In the genomic region with DNA sequence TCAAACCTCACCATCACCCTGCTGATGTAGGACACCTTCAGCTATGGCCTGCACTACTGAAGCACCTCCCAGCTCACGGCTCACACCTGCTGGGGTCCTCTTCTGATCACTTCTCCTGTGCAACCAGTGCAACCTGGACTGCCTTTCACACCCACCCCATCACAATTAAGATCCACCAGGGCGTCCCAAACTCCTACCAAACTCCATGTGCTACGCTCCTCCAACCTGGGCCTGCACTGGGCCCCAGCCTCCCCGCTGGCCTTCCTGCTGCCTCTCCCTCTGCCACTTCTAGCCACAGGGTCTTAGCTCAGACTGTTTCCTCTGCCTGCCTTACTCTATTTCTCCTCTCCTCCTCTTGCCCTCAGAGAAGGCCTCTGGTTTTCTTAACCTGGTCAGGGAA, we compare ENCODE assay signal across 15 cellular contexts. TPM values are rescaled to one million over a fixed set of nuclear protein-coding genes. Genes with fewer than 3 reads are reported as not detected.
DNase-seq lines count a peak whose midpoint lies in the region; ATAC-seq and TF ChIP-seq lines count a peak whose summit lies in the region.
"Had no signal": no experiment of that assay in that cellular context is flagged by ENCODE, and none has a peak within 500 bp of the region (broad histone marks: within the 10 kb centered on the region; RNA-seq: fewer than 3 reads in every experiment).

No MANE protein-coding gene starts in this region.

- H3K4me3 Mint-ChIP-seq in activated CD4-positive, alpha-beta T cell treated with anti-CD3 and anti-CD28 coated beads, Interleukin-2, amount 10 ng/mL, durations not matched to agents 7 days and 5 days: no peak overlapping the region
- H3K4me3 Mint-ChIP-seq in dendritic cell treated with granulocyte-macrophage colony-stimulating factor and Interleukin-4, amounts not matched to agents 40 ng/mL and 50 ng/mL, for 4 days: no peak overlapping the region
- H3K4me3 Mint-ChIP-seq: activated CD4-positive, alpha-beta memory T cell treated with anti-CD3 and anti-CD28 coated beads, Interleukin-2, amount 10 ng/mL, durations not matched to agents 7 days and 5 days; activated T-cell treated with anti-CD3 and anti-CD28 coated beads, Interleukin-2, amount 50 U/mL, for 72 hours; nephron progenitor cell had no signal

- DNase-seq in activated CD4-positive, alpha-beta T cell treated with anti-CD3 and anti-CD28 coated beads, Interleukin-2, amount 10 ng/mL, durations not matched to agents 7 days and 5 days: no peak
- DNase-seq in activated CD4-positive, alpha-beta T cell treated with anti-CD3 and anti-CD28 coated beads for 48 hours: no peak
- no peak for DNase-seq in RWPE2 (ENCODE audit: low spot score)
- no peak for DNase-seq in sciatic nerve (ENCODE audit: low spot score)
- no peak for DNase-seq in activated CD4-positive, CD25-positive, alpha-beta regulatory T cell (lab: John Stamatoyannopoulos, UW)
- DNase-seq in NCI-H1105 treated with DMSO at 0.1 percent for 48 hours (lab: John Stamatoyannopoulos, UW): no peak
- DNase-seq in NCI-H187 treated with DMSO at 0.1 percent for 48 hours (lab: John Stamatoyannopoulos, UW): no peak

- no peak overlapping the region for H3K27ac ChIP-seq in RWPE2 (ENCODE audit: poor library complexity, severe bottlenecking)
- H3K27ac ChIP-seq: A549; BLaER1 treated with 17β-estradiol and CSF1 and Interleukin-3, amounts not matched to agents 10 nM and 100 nM; Peyer's patch; transverse colon had no signal

- H3K4me1 Mint-ChIP-seq in activated CD4-positive, alpha-beta T cell treated with anti-CD3 and anti-CD28 coated beads, Interleukin-2, amount 10 ng/mL, durations not matched to agents 7 days and 5 days: peaks cover 47% of the 10 kb centered on the region
- peaks cover 29% of the 10 kb centered on the region for H3K4me1 Mint-ChIP-seq in dendritic cell treated with granulocyte-macrophage colony-stimulating factor and Interleukin-4, amounts not matched to agents 40 ng/mL and 50 ng/mL, for 4 days (ENCODE audit: low read depth)

- H3K27ac Mint-ChIP-seq in activated CD4-positive, alpha-beta T cell treated with anti-CD3 and anti-CD28 coated beads, Interleukin-2, amount 10 ng/mL, durations not matched to agents 7 days and 5 days: peak overlapping the region; percentile 51
- H3K27ac Mint-ChIP-seq in dendritic cell treated with granulocyte-macrophage colony-stimulating factor and Interleukin-4, amounts not matched to agents 40 ng/mL and 50 ng/mL, for 4 days: peak overlapping the region; percentile 68
- H3K27ac Mint-ChIP-seq: activated T-cell treated with anti-CD3 and anti-CD28 coated beads, Interleukin-2, amount 50 U/mL, for 72 hours had no signal

- H3K9me3 Mint-ChIP-seq in activated CD4-positive, alpha-beta T cell treated with anti-CD3 and anti-CD28 coated beads, Interleukin-2, amount 10 ng/mL, durations not matched to agents 7 days and 5 days: no peaks in the 10 kb centered on the region
- H3K9me3 Mint-ChIP-seq in dendritic cell treated with granulocyte-macrophage colony-stimulating factor and Interleukin-4, amounts not matched to agents 40 ng/mL and 50 ng/mL, for 4 days: no peaks in the 10 kb centered on the region
- H3K9me3 Mint-ChIP-seq: activated CD4-positive, alpha-beta memory T cell treated with anti-CD3 and anti-CD28 coated beads, Interleukin-2, amount 10 ng/mL, durations not matched to agents 7 days and 5 days; activated T-cell treated with anti-CD3 and anti-CD28 coated beads, Interleukin-2, amount 50 U/mL, for 72 hours; nephron progenitor cell had no signal

- no peaks in the 10 kb centered on the region for H3K9me3 ChIP-seq in RWPE2 (ENCODE audit: severe bottlenecking)
- H3K9me3 ChIP-seq: A549; BLaER1 treated with 17β-estradiol and CSF1 and Interleukin-3, amounts not matched to agents 10 nM and 100 nM; Peyer's patch; transverse colon had no signal

- H3K36me3 ChIP-seq in RWPE2 (ENCODE audit: low read depth): peaks cover 71% of the 10 kb centered on the region

- POLR2A ChIA-PET in activated CD4-positive, alpha-beta T cell treated with anti-CD3 and anti-CD28 coated beads, Interleukin-2, amount 10 ng/mL, durations not matched to agents 7 days and 5 days (lab: Charles Lee): no interaction called here

- intact Hi-C loops in dendritic cell treated with granulocyte-macrophage colony-stimulating factor and Interleukin-4, amounts not matched to agents 40 ng/mL and 50 ng/mL, for 4 days (cut with micrococcal nuclease): loop anchor here (1.0 to 5.0 kb wide), 2 partner anchors 130 to 289 kb away; no protein-coding TSS in a partner anchor
- intact Hi-C loops in sciatic nerve (cut with DNase I): loop anchor here (10.0 kb wide), 1 partner anchor 522 kb away; no protein-coding TSS in a partner anchor

- H3K4me1 ChIP-seq in RWPE2 (ENCODE audit: insufficient read depth, poor library complexity, severe bottlenecking): no peaks in the 10 kb centered on the region
- H3K4me1 ChIP-seq: Peyer's patch had no signal

- CTCF ChIA-PET in activated CD4-positive, alpha-beta T cell treated with anti-CD3 and anti-CD28 coated beads, Interleukin-2, amount 10 ng/mL, durations not matched to agents 7 days and 5 days (lab: Charles Lee): interaction anchor here (1.2 to 1.6 kb wide), 2 partner anchors 8 to 289 kb away, joined by 3 to 7 read pairs; no protein-coding TSS in a partner anchor

- ATAC-seq in RWPE2 (ENCODE audit: low read depth): peak; percentile 17; the same call in 2 of the 3 replicates
- peak; percentile 7 for ATAC-seq in sciatic nerve

- H3K4me3 ChIP-seq in RWPE2 (ENCODE audit: severe bottlenecking): no peak overlapping the region
- H3K4me3 ChIP-seq: A549; BLaER1 treated with 17β-estradiol and CSF1 and Interleukin-3, amounts not matched to agents 10 nM and 100 nM; Peyer's patch; transverse colon had no signal

- H3K36me3 Mint-ChIP-seq in activated CD4-positive, alpha-beta T cell treated with anti-CD3 and anti-CD28 coated beads, Interleukin-2, amount 10 ng/mL, durations not matched to agents 7 days and 5 days (ENCODE audit: low read depth): peaks cover 35% of the 10 kb centered on the region
- H3K36me3 Mint-ChIP-seq in dendritic cell treated with granulocyte-macrophage colony-stimulating factor and Interleukin-4, amounts not matched to agents 40 ng/mL and 50 ng/mL, for 4 days (ENCODE audit: low read depth): peaks cover 97% of the 10 kb centered on the region

- TF ChIP-seq CTCF in RWPE2 (IDR thresholded peaks at IDR 0.05; ENCODE audit: poor library complexity, severe bottlenecking): no peak

- H3K27me3 Mint-ChIP-seq in activated CD4-positive, alpha-beta T cell treated with anti-CD3 and anti-CD28 coated beads, Interleukin-2, amount 10 ng/mL, durations not matched to agents 7 days and 5 days: no peaks in the 10 kb centered on the region
- H3K27me3 Mint-ChIP-seq in dendritic cell treated with granulocyte-macrophage colony-stimulating factor and Interleukin-4, amounts not matched to agents 40 ng/mL and 50 ng/mL, for 4 days: no peaks in the 10 kb centered on the region
- H3K27me3 Mint-ChIP-seq: activated CD4-positive, alpha-beta memory T cell treated with anti-CD3 and anti-CD28 coated beads, Interleukin-2, amount 10 ng/mL, durations not matched to agents 7 days and 5 days had no signal

- no peaks in the 10 kb centered on the region for H3K27me3 ChIP-seq in RWPE2 (ENCODE audit: insufficient read depth, poor library complexity, severe bottlenecking)
- H3K27me3 ChIP-seq: BLaER1 treated with 17β-estradiol and CSF1 and Interleukin-3, amounts not matched to agents 10 nM and 100 nM; Peyer's patch; transverse colon had no signal

RNA-seq across cellular contexts. Expression of a gene that starts 12.8 kb away (rescaled TPM):
- 10 to 100 TPM; 34.0 to 34.3 TPM for total RNA-seq in activated CD4-positive, alpha-beta T cell treated with anti-CD3 and anti-CD28 coated beads, Interleukin-2, amount 10 ng/mL, durations not matched to agents 7 days and 5 days
- 35.3 TPM for total RNA-seq in sciatic nerve

RNA-seq across cellular contexts. Expression of a gene that starts 23.9 kb away (rescaled TPM):
- 10 to 100 TPM; 28.6 to 34.2 TPM for total RNA-seq in activated CD4-positive, alpha-beta T cell treated with anti-CD3 and anti-CD28 coated beads, Interleukin-2, amount 10 ng/mL, durations not matched to agents 7 days and 5 days
- total RNA-seq in sciatic nerve: 14.0 TPM
